8 cellular contexts compared by ENCODE assay signal in the genomic region with DNA sequence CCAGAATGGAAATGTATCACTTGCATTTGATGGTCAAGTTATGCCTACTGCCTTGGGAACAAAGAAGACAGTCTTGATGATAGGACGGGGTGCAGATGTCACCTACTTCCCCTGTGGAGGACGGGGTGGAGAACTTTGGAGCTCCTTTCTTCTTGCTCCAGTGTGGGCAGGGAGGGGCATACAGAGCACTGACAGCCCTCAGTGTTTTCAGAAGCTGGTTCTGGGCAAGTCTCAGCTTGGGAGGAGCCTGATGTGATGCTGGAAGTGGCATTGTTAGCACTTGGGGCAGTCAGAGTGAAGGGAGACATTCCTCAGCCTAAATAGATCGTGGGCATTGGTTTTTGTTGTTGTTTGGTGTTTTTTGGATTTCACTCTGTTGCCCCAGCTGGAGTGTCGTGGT. TPM values are rescaled to one million over a fixed set of nuclear protein-coding genes. Genes with fewer than 3 reads are reported as not detected.
DNase-seq lines count a peak whose midpoint lies in the region; ATAC-seq and TF ChIP-seq lines count a peak whose summit lies in the region.
"Had no signal": no experiment of that assay in that cellular context is flagged by ENCODE, and none has a peak within 500 bp of the region (broad histone marks: within the 10 kb centered on the region; RNA-seq: fewer than 3 reads in every experiment).

No MANE protein-coding gene starts in this region.

- in situ Hi-C loops in IMR-90 (cut with MboI; ENCODE audit: low sequenced_read_pairs) = no loop called here

- H3K27me3 ChIP-seq in IMR-90 (ENCODE audit: control insufficient read depth, insufficient read depth, low read length) (no peaks in the 10 kb centered on the region), subcutaneous abdominal adipose tissue (ENCODE audit: control insufficient read depth in 5 of 5, insufficient read depth in 4 of 5, low read length in 5 of 5) (peaks cover 0 to 22% (median 6%) of the 10 kb centered on the region in 5 donors)

- H2BK15ac ChIP-seq in IMR-90 (ENCODE audit: low read depth, low read length) = peak overlapping the region; percentile 68

- 93% methylated on average over 2 of the region's 4 CpGs; no CpG with 5 or more reads in 1 of the 2 experiments for WGBS in IMR-90 (ENCODE audit: extremely low coverage in 2 of 2, insufficient read length in 1 of 2), 2 experiments

- peak overlapping the region; percentile 99 for H4K91ac ChIP-seq in IMR-90 (ENCODE audit: insufficient read depth, low read depth, low read length)

- peak overlapping the region; percentile 98 for H2AK5ac ChIP-seq in IMR-90 (ENCODE audit: low read depth, low read length)

- peak overlapping the region; percentile 99 for H3K4ac ChIP-seq in IMR-90 (ENCODE audit: low read depth, low read length)

- peak overlapping the region; percentile 94 for H3K18ac ChIP-seq in IMR-90 (ENCODE audit: low read depth, low read length)

- CTCF ChIA-PET in IMR-90 (lab: Yijun Ruan, JAX) = interaction anchor here (1.2 kb wide), 1 partner anchor 15 kb away, joined by 5 read pairs; no protein-coding TSS in a partner anchor

- H4K5ac ChIP-seq in IMR-90 (ENCODE audit: low read depth, low read length) = peak overlapping the region; percentile 95

- no peak overlapping the region for H3K4me2 ChIP-seq in IMR-90 (ENCODE audit: low read depth, low read length)

- H2AFZ ChIP-seq in IMR-90 (replicated peaks; ENCODE audit: low read length, poor library complexity) = no peak overlapping the region

- POLR2A ChIA-PET in IMR-90 (lab: Charles Lee; ENCODE audit: unreplicated experiment) = no interaction called here

- peak overlapping the region; percentile 99 for H2AK9ac ChIP-seq in IMR-90 (replicated peaks; ENCODE audit: low read depth, low read length, poor library complexity)

- H3K4me3 ChIP-seq in IMR-90 (ENCODE audit: insufficient read depth, low read depth, low read length) (no peak overlapping the region), subcutaneous abdominal adipose tissue (ENCODE audit: low read depth in 1 of 5, low read length in 5 of 5) (no peak overlapping the region)

- peak overlapping the region; percentile 96 for H3K56ac ChIP-seq in IMR-90 (ENCODE audit: extremely low read depth, insufficient read depth, low read length)

- H3K36me3 ChIP-seq in IMR-90 (ENCODE audit: control insufficient read depth, insufficient read depth, low read length) (peaks cover 25% of the 10 kb centered on the region), subcutaneous abdominal adipose tissue (ENCODE audit: control insufficient read depth in 5 of 5, insufficient read depth in 5 of 5, low read length in 5 of 5) (peaks cover 0 to 4% (median 0%) of the 10 kb centered on the region in 5 donors)

- DNase-seq in IMR-90 (no peak), astrocyte of the hippocampus (ENCODE audit: low read depth, low spot score) (peak; percentile 62), left ventricle myocardium superior (peak; percentile 22), NAMALWA (ENCODE audit: low spot score) (no peak), iPS-NIHi11 (ENCODE audit: low spot score) (no peak), NCI-H1417 treated with DMSO at 0.1 percent for 48 hours (lab: John Stamatoyannopoulos, UW) (no peak)
- DNase-seq: Karpas-422 had no signal

- H3K9ac ChIP-seq in IMR-90 (ENCODE audit: low read depth, low read length) (peak overlapping the region; percentile 82), subcutaneous abdominal adipose tissue (ENCODE audit: low read length in 5 of 5) (no peak overlapping the region)

- H3K9me3 ChIP-seq in IMR-90 (ENCODE audit: control insufficient read depth, insufficient read depth, low read length) (no peaks in the 10 kb centered on the region), subcutaneous abdominal adipose tissue (ENCODE audit: control insufficient read depth in 5 of 5, low read length in 5 of 5) (no peaks in the 10 kb centered on the region)

- dilution Hi-C loops in IMR-90 (cut with HindIII; ENCODE audit: low sequenced_read_pairs, unreplicated experiment) = no loop called here

- TF ChIP-seq POLR2A in IMR-90 (IDR thresholded peaks at IDR 0.05; ENCODE audit: low read depth, low read length) = peak; percentile 18; the same call in 1 of the 2 replicates

- peak overlapping the region; percentile 98 for H2BK20ac ChIP-seq in IMR-90 (ENCODE audit: low read depth, low read length)

- H3K4me1 ChIP-seq in IMR-90 (ENCODE audit: control insufficient read depth, insufficient read depth, low read length) (peaks cover 43% of the 10 kb centered on the region), subcutaneous abdominal adipose tissue (ENCODE audit: control insufficient read depth in 5 of 5, insufficient read depth in 5 of 5, low read length in 5 of 5) (peaks cover 0 to 17% (median 15%) of the 10 kb centered on the region in 5 donors)

- no peak for TF ChIP-seq CTCF in IMR-90 (conservative IDR thresholded peaks at IDR 0.05; ENCODE audit: low read depth, low read length)

- H4K8ac ChIP-seq in IMR-90 (ENCODE audit: low read depth in 2 of 2, low read length in 2 of 2) = peak overlapping the region; percentile 84 to 95

- no peaks in the 10 kb centered on the region for H4K20me1 ChIP-seq in IMR-90 (ENCODE audit: insufficient read depth, low read length)

- H3K27ac ChIP-seq in IMR-90 (ENCODE audit: insufficient read depth, low read length) (peak overlapping the region; percentile 97), subcutaneous abdominal adipose tissue (ENCODE audit: low read depth, low read length) (peak overlapping the region; percentile 60)

- ATAC-seq in IMR-90 (ENCODE audit: low read depth) (no peak), left ventricle myocardium superior (no peak)

- H2BK5ac ChIP-seq in IMR-90 (ENCODE audit: low read depth, low read length, poor library complexity, severe bottlenecking) = peak overlapping the region; percentile 99

- intact Hi-C loops in IMR-90 (cut with micrococcal nuclease) = loop anchor here (2.0 to 5.0 kb wide), 3 partner anchors 15 to 59 kb away; a partner anchor contains a TSS
- intact Hi-C loops in left ventricle myocardium superior (cut with micrococcal nuclease) = no loop called here

- H3K14ac ChIP-seq in IMR-90 (replicated peaks; ENCODE audit: low read depth, low read length) = peak overlapping the region; percentile 95

- H2BK120ac ChIP-seq in IMR-90 (ENCODE audit: low read depth, low read length) = peak overlapping the region; percentile 98

- H3K79me1 ChIP-seq in IMR-90 (ENCODE audit: low read depth in 1 of 2, low read length in 2 of 2) = peaks cover 29 to 84% of the 10 kb centered on the region in 2 experiments

- peak overlapping the region; percentile 96 for H3K23ac ChIP-seq in IMR-90 (ENCODE audit: low read depth, low read length)

- BruUV-seq in IMR-90 (replicated peaks; lab: Mats Ljungman, UMichigan) = no TSS peak

- H3K9me1 ChIP-seq in IMR-90 (ENCODE audit: insufficient read depth, low read length) = peaks cover 52% of the 10 kb centered on the region

- TF ChIP-seq RAD21 in IMR-90 (IDR thresholded peaks at IDR 0.05; ENCODE audit: low read length) = no peak

TF ChIP-seq in IMR-90, 13 proteins besides CTCF, POLR2A, EP300 and RAD21:
- TF ChIP-seq, protein P1, sequence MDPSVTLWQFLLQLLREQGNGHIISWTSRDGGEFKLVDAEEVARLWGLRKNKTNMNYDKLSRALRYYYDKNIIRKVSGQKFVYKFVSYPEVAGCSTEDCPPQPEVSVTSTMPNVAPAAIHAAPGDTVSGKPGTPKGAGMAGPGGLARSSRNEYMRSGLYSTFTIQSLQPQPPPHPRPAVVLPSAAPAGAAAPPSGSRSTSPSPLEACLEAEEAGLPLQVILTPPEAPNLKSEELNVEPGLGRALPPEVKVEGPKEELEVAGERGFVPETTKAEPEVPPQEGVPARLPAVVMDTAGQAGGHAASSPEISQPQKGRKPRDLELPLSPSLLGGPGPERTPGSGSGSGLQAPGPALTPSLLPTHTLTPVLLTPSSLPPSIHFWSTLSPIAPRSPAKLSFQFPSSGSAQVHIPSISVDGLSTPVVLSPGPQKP (IDR thresholded peaks at IDR 0.05; ENCODE audit: borderline replicate concordance, low read depth, low read length) = no peak
- peak; percentile 5; the same call in 1 of the 2 replicates for TF ChIP-seq CHD1 (IDR thresholded peaks at IDR 0.05; ENCODE audit: low read depth, low read length)

RNA-seq across cellular contexts. Expression of a gene that starts 59.7 kb away (rescaled TPM):
- total RNA-seq in IMR-90 (2012; rRNA removed) (43.3 and 45.2 TPM in 2 replicates), left ventricle myocardium superior (14.7 TPM)
- polyA plus RNA-seq in IMR-90 (2012; rRNA removed) = 40.8 and 45.6 TPM in 2 replicates
- polyA plus RNA-seq in IMR-90 (2012; cell fraction: cytosol; rRNA removed) = 21.2 and 29.0 TPM in 2 replicates
- 45.7 and 64.6 TPM in 2 replicates for polyA plus RNA-seq in IMR-90 (2012; cell fraction: nucleus; rRNA removed; ENCODE audit: low replicate concordance)

Comparison
In these comparisons a context has a peak if more than half of its experiments do, and no peak if none do; other contexts are left out.
1. DNase-seq: peak in astrocyte of the hippocampus (single experiment) and left ventricle myocardium superior (single experiment); none in IMR-90 (single experiment), NAMALWA (single experiment), iPS-NIHi11 (single experiment) and NCI-H1417 treated with DMSO at 0.1 percent for 48 hours (single experiment).